In the genomic region with DNA sequence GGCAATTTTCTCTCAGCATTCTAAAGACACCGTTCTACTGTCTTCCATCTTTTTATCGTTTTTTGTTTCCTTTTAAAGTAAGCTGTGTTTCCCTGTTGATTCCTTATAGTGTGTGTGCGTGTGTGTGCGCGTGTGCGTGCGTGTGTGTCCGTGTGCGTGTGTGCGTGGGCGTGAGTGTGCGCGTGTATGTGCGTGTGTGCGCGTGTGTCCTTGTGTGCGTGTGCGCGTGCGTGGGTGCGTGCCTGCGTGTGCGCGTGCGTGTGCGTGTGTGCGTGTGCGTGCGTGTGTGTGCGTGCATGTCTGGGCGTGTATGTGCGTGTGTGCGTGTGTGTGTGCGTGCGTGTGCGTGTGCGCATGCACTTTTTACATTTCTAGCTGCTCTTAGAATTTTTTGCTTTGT, we compare ENCODE assay signal across 22 cellular contexts.
"Had no signal": no experiment of that assay in that cellular context is flagged by ENCODE, and none has a peak within 500 bp of the region (broad histone marks: within the 10 kb centered on the region; RNA-seq: fewer than 3 reads in every experiment).

No MANE protein-coding gene starts in this region.

- H3K27me3 ChIP-seq: SJSA1 had no signal

- DNase-seq: IMR-90, Karpas-422, KG1, MM.1S, NCI-H1092 treated with DMSO at 0.1 percent for 48 hours, NCI-H1436, NCI-H187, NCI-H2029, NCI-H2081 treated with DMSO at 0.1 percent for 48 hours, NCI-H2171, NCI-H226, NCI-H446, NCI-H510A, NCI-H524 treated with DMSO at 0.1 percent for 48 hours, NCI-H69, NCI-H774, Right ventricle myocardium superior, RPMI8226, SIG-M5 had no signal

- H3K36me3 ChIP-seq: SJSA1 had no signal

- H3K4me1 ChIP-seq: SJSA1 had no signal

- H3K4me3 ChIP-seq: SJSA1, SK-N-MC had no signal

- ATAC-seq: HepG2 had no signal

- H3K27ac ChIP-seq: SJSA1, SK-N-MC had no signal
